Comparison of ENCODE assay signal across 8 cellular contexts in the genomic region with DNA sequence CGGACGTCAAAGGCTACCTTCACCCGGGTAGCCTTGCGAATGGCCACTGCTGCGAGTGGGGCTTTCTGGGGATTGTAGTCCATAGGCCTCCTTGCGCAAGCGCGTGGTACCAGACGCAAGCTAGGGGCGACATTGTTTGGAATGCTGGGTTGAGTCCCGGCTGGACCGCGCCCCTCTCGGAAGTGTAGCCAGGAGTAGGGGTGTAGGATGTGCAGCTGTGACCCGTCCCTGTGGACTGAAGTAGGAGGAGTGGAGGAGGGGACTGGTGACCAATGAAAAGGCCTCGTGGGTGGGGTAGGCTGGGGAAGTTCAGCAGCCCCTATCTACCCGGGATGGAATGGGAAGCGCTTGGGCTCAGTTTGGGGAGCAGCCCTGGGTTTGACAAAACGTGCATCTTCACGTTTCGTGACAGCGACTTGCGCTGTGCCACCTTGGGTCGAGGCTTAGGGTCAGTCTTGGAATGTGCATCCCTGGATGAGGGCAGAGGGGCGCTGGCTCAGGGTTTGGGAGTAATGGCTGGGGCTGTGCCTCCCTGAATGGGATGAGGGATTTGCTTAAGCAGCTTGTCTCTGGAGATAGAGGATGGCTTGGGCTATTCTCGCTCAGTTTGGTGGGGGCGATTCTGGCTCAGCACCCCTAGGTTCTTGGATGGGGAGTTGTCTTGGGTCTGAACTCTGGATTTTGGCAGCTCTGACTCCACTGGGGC.
DNase-seq lines count a peak whose midpoint lies in the region; TF ChIP-seq lines count a peak whose summit lies in the region.
"Not testable (repeated sequence)": the region's sequence is repeated elsewhere in the genome, so short reads cannot be mapped to it uniquely, and the experiment has no call there.

No MANE protein-coding gene starts in this region.

- dilution Hi-C loops in mammary epithelial cell (cut with HindIII; ENCODE audit: low sequenced_read_pairs): not testable (repeated sequence)

- H3K36me3 ChIP-seq in H7 (replicated peaks; ENCODE audit: control insufficient read depth, insufficient read depth, low read length); mammary epithelial cell (ENCODE audit: insufficient read depth, low read length); smooth muscle cell (ENCODE audit: low read depth): not testable (repeated sequence)

- not testable (repeated sequence) for H3K4me1 ChIP-seq in mammary epithelial cell (ENCODE audit: insufficient read depth, low read length); smooth muscle cell (ENCODE audit: low read depth)

- peak overlapping the region; percentile 56 for H3K27ac Mint-ChIP-seq in nephron progenitor cell

- in situ Hi-C loops in SK-MEL-5 (cut with HindIII; ENCODE audit: low pct_unique_long_range_greater_than_20kb, low sequenced_read_pairs); mammary epithelial cell (cut with MboI; ENCODE audit: low sequenced_read_pairs in 2 of 2): not testable (repeated sequence)

- CTCF ChIA-PET in mammary epithelial cell (lab: Charles Lee; ENCODE audit: low non-redundant PET): not testable (repeated sequence)

- H3F3A ChIP-seq in smooth muscle cell (ENCODE audit: low read depth): not testable (repeated sequence)

- BruUV-seq in mammary epithelial cell (replicated peaks; lab: Mats Ljungman, UMichigan): not testable (repeated sequence)

- peaks cover 18% of the 10 kb centered on the region for H3K4me1 Mint-ChIP-seq in nephron progenitor cell

- not testable (repeated sequence) for TF ChIP-seq CTCF in AG09309 (IDR thresholded peaks at IDR 0.05; ENCODE audit: control insufficient read depth, insufficient read depth, low read depth, low read length, missing control alignments); mammary epithelial cell (conservative IDR thresholded peaks at IDR 0.05 in 1 of 2, IDR thresholded peaks at IDR 0.05 in 1 of 2; ENCODE audit: extremely low read depth in 1 of 2, insufficient read depth in 1 of 2, low read depth in 1 of 2, low read length in 2 of 2); nephron progenitor cell (IDR thresholded peaks at IDR 0.05); smooth muscle cell (IDR thresholded peaks at IDR 0.05; ENCODE audit: borderline replicate concordance, insufficient read depth, poor library complexity, severe bottlenecking)

- H3K27me3 Mint-ChIP-seq in nephron progenitor cell (ENCODE audit: low read depth, poor library complexity): peaks cover 12% of the 10 kb centered on the region

- not testable (repeated sequence) for H3K9me3 Mint-ChIP-seq in nephron progenitor cell

- H3K27me3 ChIP-seq in H7 (ENCODE audit: control insufficient read depth, insufficient read depth, low read length); mammary epithelial cell (ENCODE audit: insufficient read depth, low read length); smooth muscle cell (ENCODE audit: low read depth): not testable (repeated sequence)

- H3K4me3 Mint-ChIP-seq in nephron progenitor cell: peak overlapping the region; percentile 92

- peak overlapping the region; percentile 40 for H3K4me2 ChIP-seq in mammary epithelial cell (ENCODE audit: insufficient read depth, low read depth, low read length)
- peak overlapping the region; percentile 87 for H3K4me2 ChIP-seq in smooth muscle cell

- not testable (repeated sequence) for H4K20me1 ChIP-seq in mammary epithelial cell (ENCODE audit: insufficient read depth, low read length); smooth muscle cell (ENCODE audit: low read depth)

- intact Hi-C loops in mammary epithelial cell (cut with micrococcal nuclease): not testable (repeated sequence)

- H3K9me3 ChIP-seq in mammary epithelial cell (replicated peaks; ENCODE audit: insufficient read depth, low read length); smooth muscle cell (replicated peaks; ENCODE audit: low read depth): not testable (repeated sequence)

- H3K4me3 ChIP-seq in AG09309 (ENCODE audit: control insufficient read depth, low read depth, low read length): peak overlapping the region; percentile 33
- H3K4me3 ChIP-seq in H7 (ENCODE audit: insufficient read depth, low read depth, low read length): peak overlapping the region; percentile 42
- H3K4me3 ChIP-seq in mammary epithelial cell (replicated peaks in 1 of 3; ENCODE audit: insufficient read depth in 1 of 3, low read depth in 2 of 3, low read length in 3 of 3): peak overlapping the region in 2 of 3 experiments; percentile 23 to 35
- peak overlapping the region; percentile 56 for H3K4me3 ChIP-seq in smooth muscle cell

- WGBS in mammary epithelial cell (ENCODE audit: low coverage, missing lambda C conversion rate): 11% methylated on average over 17 of the region's 27 CpGs
- WGBS in smooth muscle cell (ENCODE audit: low lambda C conversion rate): 5% methylated on average over 27 of the region's 27 CpGs

- not testable (repeated sequence) for H3K79me2 ChIP-seq in mammary epithelial cell (ENCODE audit: insufficient read depth, low read length); smooth muscle cell (ENCODE audit: low read depth)

- H2AFZ ChIP-seq in mammary epithelial cell (ENCODE audit: low read depth, low read length): peak overlapping the region; percentile 65
- H2AFZ ChIP-seq in smooth muscle cell (ENCODE audit: low read depth): peak overlapping the region; percentile 85

- DNase-seq in AG09309 (ENCODE audit: low read depth): not testable (repeated sequence)
- DNase-seq in H7 (peak; percentile 73), SK-MEL-5 (ENCODE audit: low read depth, low spot score) (peak; percentile 45), mammary epithelial cell (peak; percentile 19), fibroblast of the conjunctiva (ENCODE audit: low read depth) (peak; percentile 22), iPS-NIHi7 (ENCODE audit: extremely low spot score) (peak; percentile 84), nephron progenitor cell (peak; percentile 82), smooth muscle cell (lab: John Stamatoyannopoulos, UW; ENCODE audit: unreplicated experiment) (peak; percentile 21)

- not testable (repeated sequence) for H3K27ac ChIP-seq in mammary epithelial cell (ENCODE audit: insufficient read depth, low read depth, low read length); smooth muscle cell (ENCODE audit: low read depth)

- not testable (repeated sequence) for H3K36me3 Mint-ChIP-seq in nephron progenitor cell (ENCODE audit: low read depth)

- not testable (repeated sequence) for H3K9ac ChIP-seq in mammary epithelial cell (ENCODE audit: insufficient read depth, low read length); smooth muscle cell (ENCODE audit: low read depth)
